In the genomic region with DNA sequence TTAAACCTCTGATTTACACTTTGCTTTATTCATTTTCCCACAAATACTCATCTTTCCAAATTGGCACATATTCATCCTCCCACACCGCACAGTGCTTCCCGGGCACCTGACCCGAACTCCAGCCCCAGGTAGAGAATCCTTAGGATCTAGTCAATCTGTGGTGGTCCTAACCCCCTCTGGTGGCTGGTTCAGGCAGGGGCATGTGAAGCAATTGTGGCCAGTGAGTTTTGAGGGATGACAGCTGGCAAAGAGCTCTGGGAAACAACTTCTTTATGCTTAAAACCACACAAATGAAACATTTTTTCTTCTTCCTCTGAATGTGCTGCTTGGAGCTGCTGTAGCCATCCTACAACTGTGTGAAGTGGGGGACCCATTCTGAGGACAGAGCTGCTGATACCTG, we compare ENCODE assay signal across 8 cellular contexts. TPM values are rescaled to one million over a fixed set of nuclear protein-coding genes. Genes with fewer than 3 reads are reported as not detected.
DNase-seq lines count a peak whose midpoint lies in the region; ATAC-seq and TF ChIP-seq lines count a peak whose summit lies in the region.

No MANE protein-coding gene starts in this region.

- intact Hi-C loops in A673 (cut with micrococcal nuclease; ENCODE audit: unreplicated experiment) (no loop called here), uterus (cut with DNase I; ENCODE audit: low total_unique reads) (no loop called here)

- H3K9me3 ChIP-seq in A673 (ENCODE audit: low read depth, low read length, poor library complexity, severe bottlenecking) (no peaks in the 10 kb centered on the region), RWPE2 (ENCODE audit: severe bottlenecking) (no peaks in the 10 kb centered on the region), uterus (no peaks in the 10 kb centered on the region)

- no peaks in the 10 kb centered on the region for H3K36me3 Mint-ChIP-seq in glutamatergic neuron (ENCODE audit: unreplicated experiment)

- no peak for TF ChIP-seq POLR2A in uterus (IDR thresholded peaks at IDR 0.05)

- DNase-seq in A673 (ENCODE audit: low spot score): peak; percentile 26
- DNase-seq in RWPE2 (ENCODE audit: low spot score): no peak
- DNase-seq in glutamatergic neuron: peak; percentile 64
- no peak for DNase-seq in uterus
- no peak for DNase-seq in NCI-H187 treated with DMSO at 0.1 percent for 48 hours (lab: John Stamatoyannopoulos, UW)

- TF ChIP-seq CTCF in A673 (conservative IDR thresholded peaks at IDR 0.05; ENCODE audit: low read depth, low read length): peak; percentile 63
- peak; percentile 70 for TF ChIP-seq CTCF in GM12872 (IDR thresholded peaks at IDR 0.05; ENCODE audit: insufficient read depth, low read depth, low read length)
- peak; percentile 38 for TF ChIP-seq CTCF in RWPE2 (IDR thresholded peaks at IDR 0.05; ENCODE audit: poor library complexity, severe bottlenecking)
- peak; percentile 89 for TF ChIP-seq CTCF in glutamatergic neuron (IDR thresholded peaks at IDR 0.05; ENCODE audit: partially characterized antibody, unreplicated experiment)
- TF ChIP-seq CTCF in uterus (IDR thresholded peaks at IDR 0.05): peak in 2 of 4 experiments; percentile 44 to 56

- no peak overlapping the region for H3K4me3 ChIP-seq in A673 (ENCODE audit: low read depth, low read length, poor library complexity, severe bottlenecking)
- no peak overlapping the region for H3K4me3 ChIP-seq in RWPE2 (ENCODE audit: severe bottlenecking)
- H3K4me3 ChIP-seq in uterus: no peak overlapping the region

- ATAC-seq in RWPE2 (ENCODE audit: low read depth): no peak
- ATAC-seq in GM21390 (IDR thresholded peaks at IDR 0.05; ENCODE audit: unreplicated experiment): no peak
- no peak for ATAC-seq in HG03196 (IDR thresholded peaks at IDR 0.05; ENCODE audit: unreplicated experiment)

- no peak overlapping the region for H3K4me3 Mint-ChIP-seq in glutamatergic neuron (ENCODE audit: unreplicated experiment)

- H3K4me1 Mint-ChIP-seq in glutamatergic neuron (ENCODE audit: low read depth, unreplicated experiment): peaks cover 27% of the 10 kb centered on the region

- POLR2A ChIA-PET in A673 (lab: Charles Lee; ENCODE audit: low non-redundant PET): no interaction called here

- no peaks in the 10 kb centered on the region for H3K9me3 Mint-ChIP-seq in glutamatergic neuron (ENCODE audit: unreplicated experiment)

- BruUV-seq in A673 (replicated peaks; lab: Mats Ljungman, UMichigan): no TSS peak

- CTCF ChIA-PET in A673 (lab: Charles Lee): no interaction called here

- peak overlapping the region; percentile 19 for H3K27ac Mint-ChIP-seq in glutamatergic neuron (ENCODE audit: unreplicated experiment)

- H3K4me1 ChIP-seq in A673 (ENCODE audit: insufficient read depth, low read length, poor library complexity, severe bottlenecking) (peaks cover 4% of the 10 kb centered on the region), RWPE2 (ENCODE audit: insufficient read depth, poor library complexity, severe bottlenecking) (no peaks in the 10 kb centered on the region), uterus (no peaks in the 10 kb centered on the region)

- no peak overlapping the region for H3K27ac ChIP-seq in A673 (ENCODE audit: low read depth, low read length, poor library complexity, severe bottlenecking)
- no peak overlapping the region for H3K27ac ChIP-seq in RWPE2 (ENCODE audit: poor library complexity, severe bottlenecking)
- H3K27ac ChIP-seq in uterus: no peak overlapping the region

- no peaks in the 10 kb centered on the region for H3K27me3 Mint-ChIP-seq in glutamatergic neuron (ENCODE audit: unreplicated experiment)

- no peaks in the 10 kb centered on the region for H3K27me3 ChIP-seq in A673 (replicated peaks; ENCODE audit: insufficient read depth, low read depth, low read length, poor library complexity)
- H3K27me3 ChIP-seq in RWPE2 (ENCODE audit: insufficient read depth, poor library complexity, severe bottlenecking): no peaks in the 10 kb centered on the region
- no peaks in the 10 kb centered on the region for H3K27me3 ChIP-seq in uterus

- peaks cover 15% of the 10 kb centered on the region for H3K36me3 ChIP-seq in A673 (ENCODE audit: insufficient read depth, low read length, poor library complexity, severe bottlenecking)
- H3K36me3 ChIP-seq in RWPE2 (ENCODE audit: low read depth): peaks cover 56% of the 10 kb centered on the region
- no peaks in the 10 kb centered on the region for H3K36me3 ChIP-seq in uterus

RNA-seq across cellular contexts. Expression of a gene that starts 54.7 kb away (rescaled TPM):
- total RNA-seq in A673 (2021) (98.5 and 99.2 TPM in 2 replicates), glutamatergic neuron (ENCODE audit: unreplicated experiment) (97.2 TPM), uterus (10 to 100 TPM; 26.4 to 80.7 (median 48.4) TPM)

Comparison
In these comparisons a context has a peak if more than half of its experiments do, and no peak if none do; other contexts are left out.
1. DNase-seq: peak in A673 (single experiment) and glutamatergic neuron (single experiment); none in RWPE2 (single experiment), uterus (0 of 2) and NCI-H187 treated with DMSO at 0.1 percent for 48 hours (single experiment).